29 cellular contexts compared by ENCODE assay signal in genomic region chr21:44062380-44062779, GRCh38. TPM values are rescaled to one million over a fixed set of nuclear protein-coding genes. Genes with fewer than 3 reads are reported as not detected.
DNase-seq lines count a peak whose midpoint lies in the region; ATAC-seq, FAIRE-seq and TF ChIP-seq lines count a peak whose summit lies in the region.
"Had no signal": no experiment of that assay in that cellular context is flagged by ENCODE, and none has a peak within 500 bp of the region (broad histone marks: within the 10 kb centered on the region; RNA-seq: fewer than 3 reads in every experiment).

No MANE protein-coding gene starts in this region.

- SMC1A ChIA-PET in GM12878 (lab: Charles Lee; ENCODE audit: uncharacterized antibody, unreplicated experiment): interaction anchor here (0.6 kb wide), 1 partner anchor 30 kb away, joined by 3 read pairs; no protein-coding TSS in a partner anchor

- no peak overlapping the region for H2AK5ac ChIP-seq in neuronal stem cell (ENCODE audit: low read depth, low read length)

- H2AFZ ChIP-seq in GM12878 (ENCODE audit: control insufficient read depth, low read depth, low read length) (no peak overlapping the region), neuronal stem cell (ENCODE audit: low read length) (no peak overlapping the region), mammary epithelial cell (ENCODE audit: low read depth, low read length) (no peak overlapping the region)

- RAD21 ChIA-PET in GM12878 (lab: Charles Lee; ENCODE audit: unreplicated experiment): no interaction called here

- H4K91ac ChIP-seq in neuronal stem cell (ENCODE audit: low read depth, low read length, poor library complexity): no peak overlapping the region

- peak overlapping the region in 2 of 3 donors; percentile 91 to 99 for H3K27ac Mint-ChIP-seq in CD4-positive, CD25-positive, alpha-beta regulatory T cell
- H3K27ac Mint-ChIP-seq in CD8-positive, alpha-beta memory T cell: peak overlapping the region in 7 of 8 donors; percentile 34 to 100 (median 83)
- peak overlapping the region in 7 of 9 donors; percentile 61 to 100 (median 97) for H3K27ac Mint-ChIP-seq in naive thymus-derived CD4-positive, alpha-beta T cell
- H3K27ac Mint-ChIP-seq: progenitor cell of endocrine pancreas, type B pancreatic cell had no signal

- TF ChIP-seq RAD21 in GM12878 (IDR thresholded peaks at IDR 0.05; ENCODE audit: insufficient read depth, low read depth, low read length): no peak

- peaks cover 54% of the 10 kb centered on the region for H3K36me3 Mint-ChIP-seq in CD4-positive, CD25-positive, alpha-beta regulatory T cell
- peaks cover 6 to 77% (median 37%) of the 10 kb centered on the region in 3 donors for H3K36me3 Mint-ChIP-seq in CD8-positive, alpha-beta memory T cell
- H3K36me3 Mint-ChIP-seq in naive thymus-derived CD4-positive, alpha-beta T cell: peaks cover 4 to 43% (median 26%) of the 10 kb centered on the region in 5 donors

- no peak overlapping the region for H3K27ac ChIP-seq in CD4-positive, CD25-positive, alpha-beta regulatory T cell (ENCODE audit: insufficient read depth, low read length, poor library complexity, severe bottlenecking)
- H3K27ac ChIP-seq in CD8-positive, alpha-beta memory T cell (ENCODE audit: low read depth, low read length): no peak overlapping the region
- no peak overlapping the region for H3K27ac ChIP-seq in GM12878 (ENCODE audit: control insufficient read depth, insufficient read depth)
- peak overlapping the region; percentile 85 for H3K27ac ChIP-seq in naive thymus-derived CD4-positive, alpha-beta T cell (ENCODE audit: low read depth, low read length)
- H3K27ac ChIP-seq in neuronal stem cell (replicated peaks; ENCODE audit: low read length): no peak overlapping the region
- H3K27ac ChIP-seq in mammary epithelial cell (ENCODE audit: insufficient read depth, low read depth, low read length): no peak overlapping the region
- H3K27ac ChIP-seq: brain microvascular endothelial cell, sigmoid colon, SJCRH30 had no signal

- no peak overlapping the region for H3K18ac ChIP-seq in neuronal stem cell (ENCODE audit: low read length)

- H3K36me3 ChIP-seq in CD4-positive, CD25-positive, alpha-beta regulatory T cell (ENCODE audit: control insufficient read depth, insufficient read depth, low read length): peaks cover 73% of the 10 kb centered on the region
- peaks cover 44% of the 10 kb centered on the region for H3K36me3 ChIP-seq in CD8-positive, alpha-beta memory T cell (ENCODE audit: insufficient read depth, low read length)
- peaks cover 36 to 44% of the 10 kb centered on the region in 2 experiments for H3K36me3 ChIP-seq in GM12878 (ENCODE audit: control insufficient read depth in 2 of 2, insufficient read depth in 2 of 2, low read length in 1 of 2)
- peaks cover 0 to 57% (median 10%) of the 10 kb centered on the region in 3 experiments for H3K36me3 ChIP-seq in naive thymus-derived CD4-positive, alpha-beta T cell (ENCODE audit: control insufficient read depth in 2 of 3, insufficient read depth in 3 of 3, low read length in 3 of 3)
- H3K36me3 ChIP-seq in neuronal stem cell (replicated peaks in 1 of 2; ENCODE audit: control insufficient read depth in 2 of 2, insufficient read depth in 2 of 2, low read length in 2 of 2): peaks cover 22 to 90% of the 10 kb centered on the region in 2 donors
- peaks cover 12% of the 10 kb centered on the region for H3K36me3 ChIP-seq in mammary epithelial cell (ENCODE audit: insufficient read depth, low read length)

- no peak for ATAC-seq in CD4-positive, CD25-positive, alpha-beta regulatory T cell (ENCODE audit: low read depth in 2 of 2)
- ATAC-seq in GM12878: no peak
- ATAC-seq in naive thymus-derived CD4-positive, alpha-beta T cell: no peak
- ATAC-seq in HG02610 (IDR thresholded peaks at IDR 0.05; ENCODE audit: unreplicated experiment): no peak
- ATAC-seq in HG03045 (IDR thresholded peaks at IDR 0.05; ENCODE audit: unreplicated experiment): no peak
- ATAC-seq: activated T-cell treated with anti-CD3 and anti-CD28 coated beads, Interleukin-2, amount 50 U/mL, for 4 hours had no signal

- intact Hi-C loops in GM12878 (cut with micrococcal nuclease; ENCODE audit: unreplicated experiment): no loop called here
- intact Hi-C loops in naive thymus-derived CD4-positive, alpha-beta T cell (cut with micrococcal nuclease): no loop called here
- intact Hi-C loops in mammary epithelial cell (cut with micrococcal nuclease): no loop called here

- H2BK5ac ChIP-seq in neuronal stem cell (ENCODE audit: low read length): no peak overlapping the region

- H3K4me3 Mint-ChIP-seq in CD4-positive, CD25-positive, alpha-beta regulatory T cell: no peak overlapping the region
- no peak overlapping the region for H3K4me3 Mint-ChIP-seq in CD8-positive, alpha-beta memory T cell
- H3K4me3 Mint-ChIP-seq in naive thymus-derived CD4-positive, alpha-beta T cell: no peak overlapping the region
- H3K4me3 Mint-ChIP-seq: activated T-cell treated with anti-CD3 and anti-CD28 coated beads, Interleukin-2, amount 50 U/mL, for 4 hours; IgD-negative memory B cell; type B pancreatic cell had no signal

- H3K4me1 ChIP-seq in CD4-positive, CD25-positive, alpha-beta regulatory T cell (ENCODE audit: control insufficient read depth, insufficient read depth, low read length, poor library complexity, severe bottlenecking): peaks cover 17% of the 10 kb centered on the region
- peaks cover 22% of the 10 kb centered on the region for H3K4me1 ChIP-seq in CD8-positive, alpha-beta memory T cell (ENCODE audit: insufficient read depth, low read length)
- H3K4me1 ChIP-seq in GM12878 (ENCODE audit: control insufficient read depth, insufficient read depth, low read length): 0 out of 2 replicates have a peak, but pooled peaks cover 7% of the 10 kb centered on the region
- H3K4me1 ChIP-seq in naive thymus-derived CD4-positive, alpha-beta T cell (ENCODE audit: control insufficient read depth in 2 of 2, insufficient read depth in 2 of 2, low read length in 2 of 2): peaks cover 18 to 19% of the 10 kb centered on the region in 2 donors
- H3K4me1 ChIP-seq in neuronal stem cell (ENCODE audit: control insufficient read depth in 2 of 2, insufficient read depth in 1 of 2, low read depth in 1 of 2, low read length in 2 of 2): peaks cover 2 to 5% of the 10 kb centered on the region in 2 donors
- no peaks in the 10 kb centered on the region for H3K4me1 ChIP-seq in mammary epithelial cell (ENCODE audit: insufficient read depth, low read length)
- H3K4me1 ChIP-seq: BE2C, HAP-1, SJCRH30 had no signal

- CTCF ChIA-PET in CD8-positive, alpha-beta memory T cell (lab: Charles Lee): no interaction called here
- CTCF ChIA-PET in GM12878 (lab: Yijun Ruan, JAX) (no interaction called here), mammary epithelial cell (lab: Charles Lee; ENCODE audit: low non-redundant PET) (no interaction called here)
- CTCF ChIA-PET in naive thymus-derived CD4-positive, alpha-beta T cell (lab: Charles Lee): no interaction called here

- no peaks in the 10 kb centered on the region for H3K27me3 ChIP-seq in CD4-positive, CD25-positive, alpha-beta regulatory T cell (ENCODE audit: control insufficient read depth, insufficient read depth, low read length)
- H3K27me3 ChIP-seq in CD8-positive, alpha-beta memory T cell (ENCODE audit: insufficient read depth, low read length, poor library complexity, severe bottlenecking): no peaks in the 10 kb centered on the region
- H3K27me3 ChIP-seq in GM12878 (replicated peaks in 1 of 2; ENCODE audit: control insufficient read depth in 2 of 2, insufficient read depth in 2 of 2, low read length in 1 of 2) (no peaks in the 10 kb centered on the region), neuronal stem cell (ENCODE audit: control insufficient read depth in 3 of 3, insufficient read depth in 3 of 3, low read depth in 1 of 3, low read length in 3 of 3) (no peaks in the 10 kb centered on the region), mammary epithelial cell (ENCODE audit: insufficient read depth, low read length) (no peaks in the 10 kb centered on the region)
- no peaks in the 10 kb centered on the region for H3K27me3 ChIP-seq in naive thymus-derived CD4-positive, alpha-beta T cell (ENCODE audit: control insufficient read depth in 2 of 2, insufficient read depth in 2 of 2, low read length in 2 of 2)
- H3K27me3 ChIP-seq: BE2C, brain microvascular endothelial cell, sigmoid colon, SJCRH30 had no signal

- H3K27me3 Mint-ChIP-seq in CD4-positive, CD25-positive, alpha-beta regulatory T cell: no peaks in the 10 kb centered on the region
- peaks cover 0 to 2% of the 10 kb centered on the region in 2 donors for H3K27me3 Mint-ChIP-seq in CD8-positive, alpha-beta memory T cell
- H3K27me3 Mint-ChIP-seq in naive thymus-derived CD4-positive, alpha-beta T cell: no peaks in the 10 kb centered on the region
- H3K27me3 Mint-ChIP-seq: IgD-negative memory B cell, progenitor cell of endocrine pancreas, type B pancreatic cell had no signal

- H2BK12ac ChIP-seq in neuronal stem cell (ENCODE audit: low read length): no peak overlapping the region

- in situ Hi-C loops in GM12878 (cut with MboI): no loop called here
- in situ Hi-C loops in mammary epithelial cell (cut with MboI; ENCODE audit: low sequenced_read_pairs in 2 of 2): no loop called here

- peaks cover 12 to 47% (median 36%) of the 10 kb centered on the region in 4 donors for H3K4me1 Mint-ChIP-seq in CD4-positive, CD25-positive, alpha-beta regulatory T cell
- H3K4me1 Mint-ChIP-seq in CD8-positive, alpha-beta memory T cell: peaks cover 34 to 53% (median 45%) of the 10 kb centered on the region in 3 donors
- peaks cover 22 to 60% (median 47%) of the 10 kb centered on the region in 7 donors for H3K4me1 Mint-ChIP-seq in naive thymus-derived CD4-positive, alpha-beta T cell

- peaks cover 4% of the 10 kb centered on the region for H3K79me1 ChIP-seq in neuronal stem cell (ENCODE audit: low read depth, low read length)

- POLR2A ChIA-PET in CD8-positive, alpha-beta memory T cell (lab: Charles Lee): no interaction called here
- POLR2A ChIA-PET in GM12878 (lab: Charles Lee): no interaction called here
- POLR2A ChIA-PET in naive thymus-derived CD4-positive, alpha-beta T cell (lab: Charles Lee): no interaction called here

- no peak overlapping the region for H3K9ac ChIP-seq in GM12878 (ENCODE audit: control insufficient read depth, insufficient read depth, low read length)
- no peak overlapping the region for H3K9ac ChIP-seq in neuronal stem cell (ENCODE audit: low read depth, low read length, poor library complexity)
- H3K9ac ChIP-seq in mammary epithelial cell (ENCODE audit: insufficient read depth, low read length): no peak overlapping the region

- TF ChIP-seq POLR2A in GM12878 (IDR thresholded peaks at IDR 0.05; ENCODE audit: low read depth, low read length): peak; percentile 44

- H3K9me3 Mint-ChIP-seq in CD4-positive, CD25-positive, alpha-beta regulatory T cell: no peaks in the 10 kb centered on the region
- H3K9me3 Mint-ChIP-seq in CD8-positive, alpha-beta memory T cell: no peaks in the 10 kb centered on the region
- H3K9me3 Mint-ChIP-seq in naive thymus-derived CD4-positive, alpha-beta T cell: no peaks in the 10 kb centered on the region
- H3K9me3 Mint-ChIP-seq: activated T-cell treated with anti-CD3 and anti-CD28 coated beads, Interleukin-2, amount 50 U/mL, for 4 hours; IgD-negative memory B cell; type B pancreatic cell had no signal

- H2BK120ac ChIP-seq in neuronal stem cell (ENCODE audit: low read depth, low read length): no peak overlapping the region

- dilution Hi-C loops in mammary epithelial cell (cut with HindIII; ENCODE audit: low sequenced_read_pairs): no loop called here

- H4K20me1 ChIP-seq in GM12878 (ENCODE audit: control insufficient read depth, insufficient read depth) (no peaks in the 10 kb centered on the region), mammary epithelial cell (ENCODE audit: insufficient read depth, low read length) (no peaks in the 10 kb centered on the region)

- H2BK15ac ChIP-seq in neuronal stem cell (ENCODE audit: low read length): no peak overlapping the region

- WGBS in GM12878 (ENCODE audit: insufficient coverage, insufficient replicate concordance, low lambda C conversion rate, missing lambda C conversion rate): 90% methylated on average over 7 of the region's 7 CpGs
- WGBS in neuronal stem cell (ENCODE audit: extremely low coverage in 2 of 2, insufficient read length in 2 of 2, insufficient replicate concordance in 1 of 2), 2 donors: no CpG with 5 or more reads among the region's 7 CpGs
- 89% methylated on average over 6 of the region's 7 CpGs for WGBS in mammary epithelial cell (ENCODE audit: low coverage, missing lambda C conversion rate)

- H3K9me3 ChIP-seq in CD4-positive, CD25-positive, alpha-beta regulatory T cell (ENCODE audit: control insufficient read depth in 2 of 2, low read length in 2 of 2): no peaks in the 10 kb centered on the region
- H3K9me3 ChIP-seq in CD8-positive, alpha-beta memory T cell (ENCODE audit: low read length): no peaks in the 10 kb centered on the region
- H3K9me3 ChIP-seq in GM12878 (replicated peaks; ENCODE audit: control insufficient read depth, insufficient read depth, low read length) (no peaks in the 10 kb centered on the region), neuronal stem cell (replicated peaks in 1 of 2; ENCODE audit: control insufficient read depth in 2 of 2, insufficient read depth in 1 of 2, low read depth in 1 of 2, low read length in 2 of 2) (no peaks in the 10 kb centered on the region), mammary epithelial cell (replicated peaks; ENCODE audit: insufficient read depth, low read length) (no peaks in the 10 kb centered on the region)
- no peaks in the 10 kb centered on the region for H3K9me3 ChIP-seq in naive thymus-derived CD4-positive, alpha-beta T cell (ENCODE audit: control insufficient read depth in 2 of 3, low read length in 3 of 3)
- H3K9me3 ChIP-seq: BE2C, HAP-1, sigmoid colon, SJCRH30 had no signal

- H3K23ac ChIP-seq in neuronal stem cell (ENCODE audit: low read depth, low read length, poor library complexity): no peak overlapping the region

- no peak for FAIRE-seq in GM12878 (lab: Jason Lieb, UNC)

- TF ChIP-seq EP300 in GM12878 (IDR thresholded peaks at IDR 0.05; ENCODE audit: borderline replicate concordance in 1 of 2, control insufficient read depth in 1 of 2, low read depth in 2 of 2, low read length in 2 of 2): no peak

- H4K8ac ChIP-seq in neuronal stem cell (ENCODE audit: low read depth, low read length): no peak overlapping the region

- no peak overlapping the region for H3K4me3 ChIP-seq in CD4-positive, CD25-positive, alpha-beta regulatory T cell (ENCODE audit: low read depth, low read length)
- no peak overlapping the region for H3K4me3 ChIP-seq in CD8-positive, alpha-beta memory T cell (ENCODE audit: low read length)
- H3K4me3 ChIP-seq in GM12878 (no peak overlapping the region), neuronal stem cell (ENCODE audit: low read length in 2 of 2) (no peak overlapping the region), mammary epithelial cell (replicated peaks in 1 of 3; ENCODE audit: insufficient read depth in 1 of 3, low read depth in 2 of 3, low read length in 3 of 3) (no peak overlapping the region)
- H3K4me3 ChIP-seq in naive thymus-derived CD4-positive, alpha-beta T cell (ENCODE audit: low read length): no peak overlapping the region
- H3K4me3 ChIP-seq: HAP-1, sigmoid colon, SJCRH30 had no signal

- no peak for DNase-seq in CD4-positive, CD25-positive, alpha-beta regulatory T cell
- DNase-seq in CD8-positive, alpha-beta memory T cell: no peak
- no peak for DNase-seq in GM12878 (ENCODE audit: low read depth, low spot score)
- DNase-seq in naive thymus-derived CD4-positive, alpha-beta T cell: no peak
- no peak for DNase-seq in neuronal stem cell (ENCODE audit: low spot score)
- no peak for DNase-seq in mammary epithelial cell
- DNase-seq: ACHN; activated CD8-positive, alpha-beta memory T cell treated with anti-CD3 and anti-CD28 coated beads for 24 hours; activated naive CD4-positive, alpha-beta T cell treated with Interleukin-2 at 50 U/mL for 16 hours; activated T-cell treated with anti-CD3 and anti-CD28 coated beads, Interleukin-2, amount 50 U/mL, for 4 hours; amniotic stem cell; BE2C; brain microvascular endothelial cell; COR-L47; DMS53; mesenchymal stem cell; NCI-H1092; NCI-H1694 treated with DMSO at 0.1 percent for 48 hours; sigmoid colon; SJCRH30; stimulated activated CD4-positive, alpha-beta T cell treated with anti-CD3 and anti-CD28 coated beads, Interleukin-4, amount 100 ng/mL, for 1 hour; SW 1271; T-helper 9 cell had no signal

- H3K14ac ChIP-seq in neuronal stem cell (ENCODE audit: low read length): no peak overlapping the region

- BruUV-seq in GM12878 (replicated peaks; lab: Mats Ljungman, UMichigan) (no TSS peak), mammary epithelial cell (replicated peaks; lab: Mats Ljungman, UMichigan) (no TSS peak)

- no peak overlapping the region for H3K4ac ChIP-seq in neuronal stem cell (ENCODE audit: low read length)

- H3K79me2 ChIP-seq in GM12878 (ENCODE audit: control insufficient read depth, insufficient read depth, low read length) (peaks cover 4% of the 10 kb centered on the region), mammary epithelial cell (ENCODE audit: insufficient read depth, low read length) (peaks cover 32% of the 10 kb centered on the region)

- no peak overlapping the region for H3K4me2 ChIP-seq in GM12878 (ENCODE audit: control insufficient read depth, insufficient read depth)
- no peak overlapping the region for H3K4me2 ChIP-seq in neuronal stem cell (ENCODE audit: insufficient read depth, low read length, poor library complexity, severe bottlenecking)
- no peak overlapping the region for H3K4me2 ChIP-seq in mammary epithelial cell (ENCODE audit: insufficient read depth, low read depth, low read length)

- no peak for TF ChIP-seq CTCF in GM12878 (IDR thresholded peaks at IDR 0.05 in 2 of 3, conservative IDR thresholded peaks at IDR 0.05 in 1 of 3; ENCODE audit: control insufficient read depth in 2 of 3, extremely low read depth in 1 of 3, insufficient read depth in 1 of 3, low read depth in 3 of 3, low read length in 3 of 3)
- no peak for TF ChIP-seq CTCF in mammary epithelial cell (conservative IDR thresholded peaks at IDR 0.05 in 1 of 2, IDR thresholded peaks at IDR 0.05 in 1 of 2; ENCODE audit: extremely low read depth in 1 of 2, insufficient read depth in 1 of 2, low read depth in 1 of 2, low read length in 2 of 2)

RNA-seq across cellular contexts. Expression of gene PWP2, which starts 44.8 kb away (rescaled TPM):
- total RNA-seq in CD4-positive, CD25-positive, alpha-beta regulatory T cell: 17.6 TPM
- 10 to 100 TPM in 1 of 4 donors, 1 to 10 TPM in 1, under 1 TPM in 2; 0.78 to 15.7 (median 4.1) TPM for polyA plus RNA-seq in CD4-positive, CD25-positive, alpha-beta regulatory T cell
- 10 to 100 TPM; 10.4 to 15.5 TPM for total RNA-seq in CD8-positive, alpha-beta memory T cell
- polyA plus RNA-seq in CD8-positive, alpha-beta memory T cell: 13.2 TPM
- 13.6 and 16.5 TPM in 2 replicates for total RNA-seq in GM12878 (2013; cell fraction: nucleolus; rRNA removed)
- total RNA-seq in GM12878 (2014; rRNA removed) (8.6 and 9.4 TPM in 2 replicates), GM12878 (2014; rRNA removed; fragmentation: Illumina TruSeq; extraction: Trizol) (0.72 and 1.2 TPM in 2 replicates), GM12878 (2021) (2.5 and 2.8 TPM in 2 replicates), mammary epithelial cell (1 to 10 TPM; 3.5 to 6.3 TPM)
- polyA plus RNA-seq in GM12878 (2011; ENCODE audit: low read depth): 1.8 TPM
- polyA plus RNA-seq in GM12878 (2011; rRNA removed) (2.6 and 5.2 TPM in 2 replicates), GM12878 (2014; fragmentation: Illumina TruSeq; extraction: Trizol) (2.1 TPM in 2 replicates), GM12878 (2014; fragmentation: Nextera tagmentation; extraction: Ambion mirVana) (under 1 TPM; 0.03 to 0.09 TPM), GM12878 (2014; rRNA removed) (4.2 and 5.5 TPM in 2 replicates), GM12878 (2016; fragmentation: Nextera tagmentation; extraction: Ambion mirVana) (1 to 10 TPM; 1.8 to 1.9 TPM), mammary epithelial cell (24.5 TPM)
- 3.2 and 3.4 TPM in 2 replicates for polyA plus RNA-seq in GM12878 (2011; cell fraction: cytosol; rRNA removed)
- 14.6 and 18.6 TPM in 2 replicates for polyA plus RNA-seq in GM12878 (2011; cell fraction: nucleus; rRNA removed)
- polyA plus RNA-seq in GM12878 (2012): 2.5 and 4.8 TPM in 2 replicates
- polyA minus RNA-seq in GM12878 (2011; rRNA and poly(A)+ RNA removed): 0.59 and 2.9 TPM in 2 replicates
- 0.73 and 1.6 TPM in 2 replicates for polyA minus RNA-seq in GM12878 (2011; cell fraction: cytosol; rRNA and poly(A)+ RNA removed)
- 8.2 and 13.1 TPM in 2 replicates for polyA minus RNA-seq in GM12878 (2011; cell fraction: nucleus; rRNA and poly(A)+ RNA removed)
- total RNA-seq in naive thymus-derived CD4-positive, alpha-beta T cell: 10 to 100 TPM; 12.0 to 42.3 (median 23.0) TPM
- 10 to 100 TPM in 1 of 2 donors, 1 to 10 TPM in 1; 8.7 to 17.9 TPM for polyA plus RNA-seq in naive thymus-derived CD4-positive, alpha-beta T cell
- polyA plus RNA-seq in neuronal stem cell (2013, experiment 1 of 2): 1.2 TPM
- 0.69 TPM for polyA plus RNA-seq in neuronal stem cell (2013, experiment 2 of 2)
- polyA minus RNA-seq in mammary epithelial cell: 31.0 TPM

RNA-seq across cellular contexts. Expression of gene TRAPPC10, which starts 50.3 kb away (rescaled TPM):
- total RNA-seq in CD4-positive, CD25-positive, alpha-beta regulatory T cell: 132 TPM
- polyA plus RNA-seq in CD4-positive, CD25-positive, alpha-beta regulatory T cell: 10 to 100 TPM; 13.5 to 18.7 (median 17.1) TPM
- total RNA-seq in CD8-positive, alpha-beta memory T cell: 10 to 100 TPM; 50.0 to 54.7 TPM
- 45.1 TPM for polyA plus RNA-seq in CD8-positive, alpha-beta memory T cell
- 156 and 162 TPM in 2 replicates for total RNA-seq in GM12878 (2013; cell fraction: nucleolus; rRNA removed)
- total RNA-seq in GM12878 (2014; rRNA removed): 31.0 and 40.9 TPM in 2 replicates
- 27.5 and 28.9 TPM in 2 replicates for total RNA-seq in GM12878 (2014; rRNA removed; fragmentation: Illumina TruSeq; extraction: Trizol)
- total RNA-seq in GM12878 (2021): 34.4 and 39.6 TPM in 2 replicates
- 12.1 TPM for polyA plus RNA-seq in GM12878 (2011; ENCODE audit: low read depth)
- polyA plus RNA-seq in GM12878 (2011; rRNA removed): 24.5 and 38.7 TPM in 2 replicates
- 28.0 and 29.3 TPM in 2 replicates for polyA plus RNA-seq in GM12878 (2011; cell fraction: cytosol; rRNA removed)
- 85.3 and 93.6 TPM in 2 replicates for polyA plus RNA-seq in GM12878 (2011; cell fraction: nucleus; rRNA removed)
- polyA plus RNA-seq in GM12878 (2012): 15.4 and 19.3 TPM in 2 replicates
- polyA plus RNA-seq in GM12878 (2014; fragmentation: Illumina TruSeq; extraction: Trizol): 33.9 and 34.8 TPM in 2 replicates
- polyA plus RNA-seq in GM12878 (2014; fragmentation: Nextera tagmentation; extraction: Ambion mirVana): 1 to 10 TPM; 1.1 to 2.5 TPM
- polyA plus RNA-seq in GM12878 (2014; rRNA removed): 27.5 and 28.4 TPM in 2 replicates
- 10 to 100 TPM in 1 of 2 experiments, 1 to 10 TPM in 1; 5.9 to 14.3 TPM for polyA plus RNA-seq in GM12878 (2016; fragmentation: Nextera tagmentation; extraction: Ambion mirVana)
- 35.3 and 39.6 TPM in 2 replicates for polyA minus RNA-seq in GM12878 (2011; rRNA and poly(A)+ RNA removed)
- polyA minus RNA-seq in GM12878 (2011; cell fraction: cytosol; rRNA and poly(A)+ RNA removed): 18.2 and 19.4 TPM in 2 replicates
- 28.7 and 56.4 TPM in 2 replicates for polyA minus RNA-seq in GM12878 (2011; cell fraction: nucleus; rRNA and poly(A)+ RNA removed)
- 100 to 1,000 TPM in 2 of 5 experiments, 10 to 100 TPM in 3; 80.6 to 119 (median 93.2) TPM for total RNA-seq in naive thymus-derived CD4-positive, alpha-beta T cell
- polyA plus RNA-seq in naive thymus-derived CD4-positive, alpha-beta T cell: 10 to 100 TPM; 15.6 to 26.5 TPM
- 11.6 TPM for polyA plus RNA-seq in neuronal stem cell (2013, experiment 1 of 2)
- polyA plus RNA-seq in neuronal stem cell (2013, experiment 2 of 2): 12.2 TPM
- 10 to 100 TPM; 36.3 to 37.3 TPM for total RNA-seq in mammary epithelial cell
- polyA plus RNA-seq in mammary epithelial cell: 18.3 TPM
- 113 TPM for polyA minus RNA-seq in mammary epithelial cell
